ENCODE assay signal across 9 cellular contexts in genomic region chr16:46859719-46860152, GRCh38. TPM values are rescaled to one million over a fixed set of nuclear protein-coding genes. Genes with fewer than 3 reads are reported as not detected.
A peak's percentile ranks its signal among the peaks of the same experiment; 100 is the strongest.
DNase-seq lines count a peak whose midpoint lies in the region; ATAC-seq, FAIRE-seq and TF ChIP-seq lines count a peak whose summit lies in the region.
"Had no signal": no experiment of that assay in that cellular context is flagged by ENCODE, and none has a peak within 500 bp of the region (broad histone marks: within the 10 kb centered on the region; RNA-seq: fewer than 3 reads in every experiment).

No MANE protein-coding gene starts in this region.

- H3K4me1 ChIP-seq in HepG2 (ENCODE audit: insufficient read depth, low read length) = peaks cover 91% of the 10 kb centered on the region

- no peak overlapping the region for H3K4me3 ChIP-seq in HepG2 (replicated peaks in 1 of 3; ENCODE audit: insufficient read depth in 1 of 3, low read depth in 2 of 3, low read length in 3 of 3)

- TF ChIP-seq EP300 in HepG2 (IDR thresholded peaks at IDR 0.05; ENCODE audit: low read depth in 2 of 2, low read length in 2 of 2) (no peak), HepG2 (CRISPR knock-in tag; IDR thresholded peaks at IDR 0.05; ENCODE audit: borderline replicate concordance) (no peak)

- ATAC-seq in HepG2 = peak; percentile 51
- ATAC-seq in HG03439 (IDR thresholded peaks at IDR 0.05; ENCODE audit: unreplicated experiment) = no peak

- H3K27me3 Mint-ChIP-seq in activated T-helper 2 cell treated with anti-CD3 and anti-CD28 coated beads, Interferon-gamma antibody, Interleukin-2, Interleukin-4, amounts not matched to agents 10 μg/mL and 5 μg/mL and 100 μg/mL, durations not matched to agents 14 hours and 24 hours and 36 hours (ENCODE audit: low read depth) = no peaks in the 10 kb centered on the region

- H3K36me3 ChIP-seq in HepG2 (replicated peaks in 1 of 2; ENCODE audit: control insufficient read depth in 1 of 2, insufficient read depth in 2 of 2, low read length in 2 of 2) = no peaks in the 10 kb centered on the region

- no peak for TF ChIP-seq RAD21 in HepG2 (CRISPR knock-in tag; IDR thresholded peaks at IDR 0.05)

- TF ChIP-seq CTCF in HepG2 (CRISPR knock-in tag; IDR thresholded peaks at IDR 0.05) = no peak

- H4K20me1 ChIP-seq in HepG2 (ENCODE audit: insufficient read depth, low read length) = no peaks in the 10 kb centered on the region

- POLR2A ChIA-PET in HepG2 (lab: Yijun Ruan, JAX) = interaction anchor here (1.0 to 11.9 kb wide), 4 partner anchors 17 to 40 kb away, joined by 3 to 306 read pairs (median 4); partner anchors contain the start of gene GPT2

- FAIRE-seq in HepG2 (lab: Jason Lieb, UNC) = no peak

- H2AFZ ChIP-seq in HepG2 (ENCODE audit: low read length) = no peak overlapping the region

- BruUV-seq in HepG2 (replicated peaks; lab: Mats Ljungman, UMichigan) = no TSS peak

- no peak overlapping the region for H3K9ac ChIP-seq in HepG2 (ENCODE audit: insufficient read depth, low read depth, low read length)

- peak; percentile 91 for DNase-seq in ACHN
- peak; percentile 84 for DNase-seq in HK-2 (ENCODE audit: unreplicated experiment)
- no peak for DNase-seq in activated T-helper 2 cell treated with anti-CD3 and anti-CD28 coated beads, Interferon-gamma antibody, Interleukin-2, Interleukin-4, amounts not matched to agents 10 μg/mL and 5 μg/mL and 100 μg/mL, durations not matched to agents 14 hours and 24 hours and 36 hours (ENCODE audit: low spot score)
- DNase-seq in HepG2 (ENCODE audit: low spot score) = peak; percentile 82
- DNase-seq in HuH-7 (ENCODE audit: low spot score) = no peak
- DNase-seq in NCI-H1436 (lab: John Stamatoyannopoulos, UW) = no peak
- no peak for DNase-seq in inferior parietal cortex (ENCODE audit: extremely low spot score)
- DNase-seq: NCI-H774 had no signal

- peak overlapping the region; percentile 17 for H3K27ac ChIP-seq in HepG2 (ENCODE audit: extremely low read length, insufficient read depth, low read length)

- 47% methylated on average over 5 of the region's 5 CpGs for WGBS in HepG2 (ENCODE audit: low lambda C conversion rate)

- no peak overlapping the region for H3K4me3 Mint-ChIP-seq in activated T-helper 2 cell treated with anti-CD3 and anti-CD28 coated beads, Interferon-gamma antibody, Interleukin-2, Interleukin-4, amounts not matched to agents 10 μg/mL and 5 μg/mL and 100 μg/mL, durations not matched to agents 14 hours and 24 hours and 36 hours (ENCODE audit: low read depth)

- H3K4me1 Mint-ChIP-seq in activated T-helper 2 cell treated with anti-CD3 and anti-CD28 coated beads, Interferon-gamma antibody, Interleukin-2, Interleukin-4, amounts not matched to agents 10 μg/mL and 5 μg/mL and 100 μg/mL, durations not matched to agents 14 hours and 24 hours and 36 hours (ENCODE audit: low read depth) = peaks cover 33% of the 10 kb centered on the region

- no peaks in the 10 kb centered on the region for H3K9me3 ChIP-seq in HepG2 (ENCODE audit: low read length)

- in situ Hi-C loops in ACHN (cut with HindIII; ENCODE audit: low pct_ligation_motif_present, low pct_unique_long_range_greater_than_20kb, low sequenced_read_pairs) = no loop called here
- in situ Hi-C loops in HepG2 (cut with HindIII; ENCODE audit: extremely low pct_ligation_motif_present, low pct_unique_long_range_greater_than_20kb) = loop anchor here (5.0 kb wide), 1 partner anchor 48 kb away; no protein-coding TSS in a partner anchor

- intact Hi-C loops in activated T-helper 2 cell treated with anti-CD3 and anti-CD28 coated beads, Interferon-gamma antibody, Interleukin-2, Interleukin-4, amounts not matched to agents 10 μg/mL and 5 μg/mL and 100 μg/mL, durations not matched to agents 14 hours and 24 hours and 36 hours (cut with micrococcal nuclease) = no loop called here
- intact Hi-C loops in HepG2 (cut with micrococcal nuclease; ENCODE audit: unreplicated experiment) = no loop called here

- peaks cover 4% of the 10 kb centered on the region for H3K36me3 Mint-ChIP-seq in activated T-helper 2 cell treated with anti-CD3 and anti-CD28 coated beads, Interferon-gamma antibody, Interleukin-2, Interleukin-4, amounts not matched to agents 10 μg/mL and 5 μg/mL and 100 μg/mL, durations not matched to agents 14 hours and 24 hours and 36 hours (ENCODE audit: low read depth)

- H3K27ac Mint-ChIP-seq in activated T-helper 2 cell treated with anti-CD3 and anti-CD28 coated beads, Interferon-gamma antibody, Interleukin-2, Interleukin-4, amounts not matched to agents 10 μg/mL and 5 μg/mL and 100 μg/mL, durations not matched to agents 14 hours and 24 hours and 36 hours = peak overlapping the region; percentile 67

- H3K9me3 Mint-ChIP-seq in activated T-helper 2 cell treated with anti-CD3 and anti-CD28 coated beads, Interferon-gamma antibody, Interleukin-2, Interleukin-4, amounts not matched to agents 10 μg/mL and 5 μg/mL and 100 μg/mL, durations not matched to agents 14 hours and 24 hours and 36 hours = peaks cover 10% of the 10 kb centered on the region

- H3K79me2 ChIP-seq in HepG2 (ENCODE audit: insufficient read depth, low read length) = no peaks in the 10 kb centered on the region

- TF ChIP-seq POLR2A in HepG2 (IDR thresholded peaks at IDR 0.05; ENCODE audit: insufficient read depth in 1 of 2, low read depth in 2 of 2, low read length in 2 of 2) = no peak

- H3K27me3 ChIP-seq in HepG2 (ENCODE audit: control insufficient read depth in 1 of 2, insufficient read depth in 2 of 2, low read length in 2 of 2) = no peaks in the 10 kb centered on the region

- CTCF ChIA-PET in HepG2 (lab: Yijun Ruan, JAX; ENCODE audit: low intra/inter-chr PET ratio, low total read pairs) = interaction anchor here (2.4 to 5.4 kb wide), 2 partner anchors 24 to 49 kb away, joined by 7 to 35 read pairs; no protein-coding TSS in a partner anchor

- H3K4me2 ChIP-seq in HepG2 (ENCODE audit: low read depth, low read length) = peak overlapping the region; percentile 25

TF ChIP-seq in HepG2, 621 proteins besides CTCF, POLR2A, EP300 and RAD21 (continues in another document):
- TF ChIP-seq POLR2AphosphoS5 (IDR thresholded peaks at IDR 0.05; ENCODE audit: low read depth, low read length) = no peak
- TF ChIP-seq TAF15 (IDR thresholded peaks at IDR 0.05; ENCODE audit: low read depth, low read length, poor library complexity, severe bottlenecking) = no peak
- TF ChIP-seq ZNF552 (CRISPR knock-in tag; IDR thresholded peaks at IDR 0.05; ENCODE audit: borderline replicate concordance) = no peak

RNA-seq across cellular contexts. Expression of gene GPT2, which starts 24.4 kb away (rescaled TPM):
- 12.9 and 13.5 TPM in 2 replicates for total RNA-seq in activated T-helper 2 cell treated with anti-CD3 and anti-CD28 coated beads, Interferon-gamma antibody, Interleukin-2, Interleukin-4, amounts not matched to agents 10 μg/mL and 5 μg/mL and 100 μg/mL, durations not matched to agents 14 hours and 24 hours and 36 hours
- total RNA-seq in HepG2 (2016; rRNA removed; fragmentation: Illumina TruSeq; extraction: Trizol) = 130 and 138 TPM in 2 replicates
- 22.1 and 23.2 TPM in 2 replicates for total RNA-seq in HepG2 (2016; cell fraction: cytosol; rRNA removed; fragmentation: Illumina TruSeq; extraction: Trizol; ENCODE audit: low read depth)
- 114 and 146 TPM in 2 replicates for total RNA-seq in HepG2 (2016; cell fraction: insoluble cytoplasmic fraction; rRNA removed; fragmentation: Illumina TruSeq; extraction: Trizol)
- total RNA-seq in HepG2 (2016; cell fraction: membrane; rRNA removed; fragmentation: Illumina TruSeq; extraction: Trizol) = 63.0 and 65.0 TPM in 2 replicates
- total RNA-seq in HepG2 (2016; cell fraction: nucleus; rRNA removed; fragmentation: Illumina TruSeq; extraction: Trizol) = 59.4 and 71.5 TPM in 2 replicates
- 267 and 269 TPM in 2 replicates for polyA plus RNA-seq in HepG2 (2011; rRNA removed)
- polyA plus RNA-seq in HepG2 (2011; cell fraction: cytosol; rRNA removed) = 182 and 277 TPM in 2 replicates
- 334 and 385 TPM in 2 replicates for polyA plus RNA-seq in HepG2 (2011; cell fraction: nucleus; rRNA removed)
- 220 and 249 TPM in 2 replicates for polyA plus RNA-seq in HepG2 (2012)
- 21.5 and 27.7 TPM in 2 replicates for polyA plus RNA-seq in HepG2 (2016; cell fraction: cytosol; fragmentation: Illumina TruSeq; extraction: Trizol; ENCODE audit: low read depth)
- polyA plus RNA-seq in HepG2 (2016; cell fraction: insoluble cytoplasmic fraction; fragmentation: Illumina TruSeq; extraction: Trizol; ENCODE audit: low read depth) = 122 and 156 TPM in 2 replicates
- polyA plus RNA-seq in HepG2 (2016; cell fraction: membrane; fragmentation: Illumina TruSeq; extraction: Trizol; ENCODE audit: low read depth) = 42.5 and 45.9 TPM in 2 replicates
- polyA plus RNA-seq in HepG2 (2016; cell fraction: nucleus; fragmentation: Illumina TruSeq; extraction: Trizol; ENCODE audit: insufficient read depth, low read depth) = 148 and 163 TPM in 2 replicates
- 33.0 and 786 TPM in 2 replicates for polyA minus RNA-seq in HepG2 (2011; rRNA and poly(A)+ RNA removed; ENCODE audit: low replicate concordance)
- 198 TPM in 2 replicates for polyA minus RNA-seq in HepG2 (2011; cell fraction: cytosol; rRNA and poly(A)+ RNA removed)
- polyA minus RNA-seq in HepG2 (2011; cell fraction: nucleus; rRNA and poly(A)+ RNA removed) = 79.2 and 86.4 TPM in 2 replicates

RNA-seq across cellular contexts. Expression of gene C16orf87, which starts 28.8 kb away (rescaled TPM):
- total RNA-seq in activated T-helper 2 cell treated with anti-CD3 and anti-CD28 coated beads, Interferon-gamma antibody, Interleukin-2, Interleukin-4, amounts not matched to agents 10 μg/mL and 5 μg/mL and 100 μg/mL, durations not matched to agents 14 hours and 24 hours and 36 hours = 20.1 and 24.0 TPM in 2 replicates
- 19.5 and 27.6 TPM in 2 replicates for total RNA-seq in HepG2 (2016; rRNA removed; fragmentation: Illumina TruSeq; extraction: Trizol)
- 12.4 and 15.0 TPM in 2 replicates for total RNA-seq in HepG2 (2016; cell fraction: cytosol; rRNA removed; fragmentation: Illumina TruSeq; extraction: Trizol; ENCODE audit: low read depth)
- total RNA-seq in HepG2 (2016; cell fraction: insoluble cytoplasmic fraction; rRNA removed; fragmentation: Illumina TruSeq; extraction: Trizol) = 20.6 and 26.6 TPM in 2 replicates
- total RNA-seq in HepG2 (2016; cell fraction: membrane; rRNA removed; fragmentation: Illumina TruSeq; extraction: Trizol) = 21.9 and 26.0 TPM in 2 replicates
- 10.7 and 12.4 TPM in 2 replicates for total RNA-seq in HepG2 (2016; cell fraction: nucleus; rRNA removed; fragmentation: Illumina TruSeq; extraction: Trizol)
- polyA plus RNA-seq in HepG2 (2011; rRNA removed) = 5.7 and 8.6 TPM in 2 replicates
- 4.2 and 5.6 TPM in 2 replicates for polyA plus RNA-seq in HepG2 (2011; cell fraction: cytosol; rRNA removed)
- polyA plus RNA-seq in HepG2 (2011; cell fraction: nucleus; rRNA removed) = 2.1 and 3.9 TPM in 2 replicates
- polyA plus RNA-seq in HepG2 (2012) = 12.9 and 18.1 TPM in 2 replicates
- polyA plus RNA-seq in HepG2 (2016; cell fraction: cytosol; fragmentation: Illumina TruSeq; extraction: Trizol; ENCODE audit: low read depth) = 8.5 and 11.4 TPM in 2 replicates
- 31.9 and 33.4 TPM in 2 replicates for polyA plus RNA-seq in HepG2 (2016; cell fraction: insoluble cytoplasmic fraction; fragmentation: Illumina TruSeq; extraction: Trizol; ENCODE audit: low read depth)
- 14.6 and 16.7 TPM in 2 replicates for polyA plus RNA-seq in HepG2 (2016; cell fraction: membrane; fragmentation: Illumina TruSeq; extraction: Trizol; ENCODE audit: low read depth)
- polyA plus RNA-seq in HepG2 (2016; cell fraction: nucleus; fragmentation: Illumina TruSeq; extraction: Trizol; ENCODE audit: insufficient read depth, low read depth) = 17.0 and 18.6 TPM in 2 replicates
- 3.1 and 4.3 TPM in 2 replicates for polyA minus RNA-seq in HepG2 (2011; rRNA and poly(A)+ RNA removed; ENCODE audit: low replicate concordance)
- polyA minus RNA-seq in HepG2 (2011; cell fraction: cytosol; rRNA and poly(A)+ RNA removed) = 5.7 and 6.3 TPM in 2 replicates
- 10.3 and 11.4 TPM in 2 replicates for polyA minus RNA-seq in HepG2 (2011; cell fraction: nucleus; rRNA and poly(A)+ RNA removed)

Comparison
In these comparisons a context has a peak if more than half of its experiments do, and no peak if none do; other contexts are left out.
1. DNase-seq: peak in ACHN (single experiment), HK-2 (single experiment) and HepG2 (single experiment); none in activated T-helper 2 cell treated with anti-CD3 and anti-CD28 coated beads, Interferon-gamma antibody, Interleukin-2, Interleukin-4, amounts not matched to agents 10 μg/mL and 5 μg/mL and 100 μg/mL, durations not matched to agents 14 hours and 24 hours and 36 hours (single experiment), HuH-7 (single experiment), NCI-H1436 (single experiment) and inferior parietal cortex (single experiment).